ENCODE assay signal across 12 cellular contexts in the genomic region with DNA sequence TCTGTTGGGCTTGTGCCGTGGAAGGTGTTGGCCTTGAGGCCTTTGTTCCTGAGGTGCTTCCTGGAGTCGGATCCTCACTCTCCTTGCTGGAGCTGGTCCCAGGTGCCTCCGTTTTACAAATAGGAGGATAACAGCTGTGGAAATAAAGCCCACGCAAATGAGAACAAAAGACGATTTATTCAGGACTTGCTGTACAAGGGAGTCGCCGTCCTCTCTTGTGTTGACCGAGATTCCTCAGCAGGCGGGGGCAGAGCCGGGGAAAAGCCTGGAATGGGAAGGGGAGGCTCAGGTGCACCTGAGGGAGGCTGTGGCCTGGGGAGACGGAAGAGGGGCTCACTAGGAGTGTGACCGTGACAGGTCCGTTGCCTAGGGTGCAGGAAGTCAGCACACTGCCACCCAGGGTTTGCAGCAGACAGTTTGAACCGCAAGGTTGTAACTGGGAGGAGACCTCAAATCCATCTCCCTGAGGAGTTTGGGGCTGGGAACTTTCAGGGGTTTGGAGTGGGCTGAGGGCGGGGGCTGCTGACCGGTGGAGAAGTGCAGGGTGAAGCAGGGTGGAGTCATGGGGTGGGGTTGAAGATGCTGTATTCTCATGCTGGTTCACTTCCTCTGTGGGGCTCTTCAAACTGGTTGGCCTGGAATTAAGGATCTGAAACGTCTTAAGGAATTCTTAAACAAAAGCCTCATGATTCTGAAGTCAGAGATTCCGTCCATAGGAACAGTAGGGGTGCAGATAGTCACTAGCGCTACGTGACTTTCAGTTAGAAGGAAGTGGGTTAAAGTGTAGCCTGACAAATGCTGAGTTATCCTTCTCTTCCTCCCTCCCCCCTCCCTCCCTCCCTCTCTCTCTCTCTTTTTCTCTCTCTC. TPM values are rescaled to one million over a fixed set of nuclear protein-coding genes. Genes with fewer than 3 reads are reported as not detected.
DNase-seq lines count a peak whose midpoint lies in the region; ATAC-seq, FAIRE-seq and TF ChIP-seq lines count a peak whose summit lies in the region.
"Had no signal": no experiment of that assay in that cellular context is flagged by ENCODE, and none has a peak within 500 bp of the region (broad histone marks: within the 10 kb centered on the region; RNA-seq: fewer than 3 reads in every experiment).

No MANE protein-coding gene starts in this region.

- no peak for TF ChIP-seq POLR2A in suprapubic skin (IDR thresholded peaks at IDR 0.05)

- intact Hi-C loops in activated CD4-positive, alpha-beta T cell treated with anti-CD3 and anti-CD28 coated beads for 36 hours (cut with DNase I, micrococcal nuclease): loop anchor here in 1 of 2 experiments (5.0 kb wide), 1 partner anchor 51 kb away; no protein-coding TSS in a partner anchor

- peak; percentile 25 for DNase-seq in activated CD4-positive, alpha-beta T cell treated with anti-CD3 and anti-CD28 coated beads for 36 hours
- no peak for DNase-seq in activated CD4-positive, alpha-beta T cell treated with anti-CD3 and anti-CD28 coated beads, Interleukin-2, amount 50 U/mL, for 1 hour
- peak; percentile 86 for DNase-seq in RCC 7860 (ENCODE audit: low spot score)
- DNase-seq in effector memory CD8-positive, alpha-beta T cell: no peak
- DNase-seq in suprapubic skin (ENCODE audit: low spot score in 2 of 2): no peak
- DNase-seq in NCI-H1105 treated with DMSO at 0.1 percent for 48 hours (lab: John Stamatoyannopoulos, UW): no peak
- no peak for DNase-seq in cerebellar nuclear complex (lab: John Stamatoyannopoulos, UW)
- DNase-seq in cerebellum (ENCODE audit: low spot score): no peak
- DNase-seq: activated CD4-positive, CD25-positive, alpha-beta regulatory T cell; NCI-H446 had no signal

- no peak for ATAC-seq in activated CD4-positive, alpha-beta T cell treated with anti-CD3 and anti-CD28 coated beads for 36 hours
- no peak for ATAC-seq in effector memory CD8-positive, alpha-beta T cell (replicated peaks)
- ATAC-seq: right cardiac atrium had no signal

- H3K36me3 Mint-ChIP-seq in activated CD4-positive, alpha-beta T cell treated with anti-CD3 and anti-CD28 coated beads for 36 hours (ENCODE audit: low read depth): peaks cover 8% of the 10 kb centered on the region
- peaks cover 8% of the 10 kb centered on the region for H3K36me3 Mint-ChIP-seq in effector memory CD8-positive, alpha-beta T cell (ENCODE audit: insufficient read depth)

- WGBS in suprapubic skin: 50% methylated on average over 20 of the region's 20 CpGs

- H3K27ac ChIP-seq in suprapubic skin: peak overlapping the region; percentile 30

- H3K36me3 ChIP-seq in suprapubic skin: peaks cover 8% of the 10 kb centered on the region

- H3K27me3 Mint-ChIP-seq in activated CD4-positive, alpha-beta T cell treated with anti-CD3 and anti-CD28 coated beads for 36 hours: no peaks in the 10 kb centered on the region
- no peaks in the 10 kb centered on the region for H3K27me3 Mint-ChIP-seq in effector memory CD8-positive, alpha-beta T cell

- H3K4me1 Mint-ChIP-seq in activated CD4-positive, alpha-beta T cell treated with anti-CD3 and anti-CD28 coated beads for 36 hours: peaks cover 55% of the 10 kb centered on the region
- H3K4me1 Mint-ChIP-seq in effector memory CD8-positive, alpha-beta T cell (ENCODE audit: low read depth in 2 of 2): peaks cover 24 to 29% of the 10 kb centered on the region in 2 donors

- H3K4me3 Mint-ChIP-seq in activated CD4-positive, alpha-beta T cell treated with anti-CD3 and anti-CD28 coated beads for 36 hours: peak overlapping the region; percentile 32
- peak overlapping the region; percentile 46 to 87 for H3K4me3 Mint-ChIP-seq in effector memory CD8-positive, alpha-beta T cell

- peak overlapping the region; percentile 71 for H3K27ac Mint-ChIP-seq in activated CD4-positive, alpha-beta T cell treated with anti-CD3 and anti-CD28 coated beads for 36 hours
- H3K27ac Mint-ChIP-seq in effector memory CD8-positive, alpha-beta T cell: peak overlapping the region; percentile 55 to 82

- peak; percentile 60 for FAIRE-seq in RCC 7860 (lab: Jason Lieb, UNC)
- FAIRE-seq: colon had no signal

- no peak for TF ChIP-seq CTCF in suprapubic skin (IDR thresholded peaks at IDR 0.05)

- peaks cover 48% of the 10 kb centered on the region for H3K4me1 ChIP-seq in suprapubic skin

- CTCF ChIA-PET in activated CD4-positive, alpha-beta T cell treated with anti-CD3 and anti-CD28 coated beads for 36 hours (lab: Charles Lee): interaction anchor here (0.6 to 1.8 kb wide), 2 partner anchors 10 to 26 kb away, joined by 3 to 10 read pairs; partner anchors contain the start of gene RRP1

- no peaks in the 10 kb centered on the region for H3K9me3 ChIP-seq in suprapubic skin

- H3K9me3 Mint-ChIP-seq in activated CD4-positive, alpha-beta T cell treated with anti-CD3 and anti-CD28 coated beads for 36 hours (ENCODE audit: low read depth): no peaks in the 10 kb centered on the region
- H3K9me3 Mint-ChIP-seq in effector memory CD8-positive, alpha-beta T cell: no peaks in the 10 kb centered on the region

- H3K27me3 ChIP-seq in suprapubic skin: no peaks in the 10 kb centered on the region

- POLR2A ChIA-PET in activated CD4-positive, alpha-beta T cell treated with anti-CD3 and anti-CD28 coated beads for 36 hours (lab: Charles Lee): no interaction called here

- no peak for TF ChIP-seq EP300 in suprapubic skin (IDR thresholded peaks at IDR 0.05)

- no peak overlapping the region for H3K4me3 ChIP-seq in suprapubic skin

RNA-seq across cellular contexts. Expression of gene CSTB, which starts 2.6 kb away (rescaled TPM):
- total RNA-seq in activated CD4-positive, alpha-beta T cell treated with anti-CD3 and anti-CD28 coated beads for 36 hours: 10 to 100 TPM; 29.9 to 30.9 TPM
- total RNA-seq in suprapubic skin (10 to 100 TPM; 17.5 to 39.9 (median 27.9) TPM), cerebellum (4.4 TPM)

RNA-seq across cellular contexts. Expression of gene RRP1, which starts 10.7 kb away (rescaled TPM):
- total RNA-seq in activated CD4-positive, alpha-beta T cell treated with anti-CD3 and anti-CD28 coated beads for 36 hours: 10 to 100 TPM; 51.7 to 53.4 TPM
- total RNA-seq in suprapubic skin: 10 to 100 TPM; 22.5 to 34.6 (median 28.4) TPM
- 16.7 TPM for total RNA-seq in cerebellum

RNA-seq across cellular contexts. Expression of gene PDXK, which starts 59.8 kb away (rescaled TPM):
- 100 to 1,000 TPM in 1 of 2 experiments, 10 to 100 TPM in 1; 96.9 to 117 TPM for total RNA-seq in activated CD4-positive, alpha-beta T cell treated with anti-CD3 and anti-CD28 coated beads for 36 hours
- total RNA-seq in suprapubic skin (10 to 100 TPM; 45.0 to 66.0 (median 57.4) TPM), cerebellum (24.2 TPM)

Comparison
In these comparisons a context has a peak if more than half of its experiments do, and no peak if none do; other contexts are left out.
1. DNase-seq: peak in activated CD4-positive, alpha-beta T cell treated with anti-CD3 and anti-CD28 coated beads for 36 hours (single experiment) and RCC 7860 (single experiment); none in activated CD4-positive, alpha-beta T cell treated with anti-CD3 and anti-CD28 coated beads, Interleukin-2, amount 50 U/mL, for 1 hour (single experiment), effector memory CD8-positive, alpha-beta T cell (0 of 3), suprapubic skin (0 of 2), NCI-H1105 treated with DMSO at 0.1 percent for 48 hours (single experiment), cerebellar nuclear complex (0 of 2) and cerebellum (single experiment).